2 cellular contexts compared by ENCODE assay signal in the genomic region with DNA sequence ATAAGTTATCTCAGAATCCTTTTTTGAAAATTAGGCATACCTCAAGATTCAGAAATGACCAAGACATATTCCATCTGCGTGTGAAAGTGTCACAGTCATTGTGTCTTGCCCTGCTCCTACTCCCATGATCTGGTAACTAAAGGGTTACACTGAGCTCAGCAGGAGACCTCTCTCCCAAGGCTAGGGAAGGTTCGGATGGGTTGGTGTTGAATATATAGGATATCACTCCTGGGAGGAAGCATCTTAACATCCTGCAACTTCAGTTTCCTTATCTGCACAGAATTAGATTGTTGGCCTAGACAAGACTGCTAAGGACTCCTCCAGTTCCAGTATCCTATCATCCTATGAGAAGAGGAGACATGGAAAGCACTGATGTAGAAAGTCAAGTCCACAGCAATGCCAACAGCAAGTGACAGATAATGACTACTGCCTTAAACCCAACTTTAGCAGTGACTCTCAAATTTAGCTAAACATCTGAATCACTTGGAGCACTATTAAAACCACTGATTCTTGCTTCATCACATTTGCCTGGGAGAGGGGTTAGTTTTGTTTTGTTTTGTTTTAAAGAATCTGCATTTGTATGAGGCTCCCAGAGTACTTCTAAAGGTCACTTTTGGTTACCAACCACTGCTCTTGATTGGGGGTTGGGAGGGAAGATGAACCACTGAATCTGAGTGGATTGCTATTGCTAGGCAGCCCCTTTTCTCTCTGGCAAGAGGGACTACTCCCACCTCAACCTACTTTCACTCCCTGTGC.
TF ChIP-seq lines count a peak whose summit lies in the region.

No MANE protein-coding gene starts in this region.

TF ChIP-seq in SK-N-SH, 30 proteins besides CTCF, POLR2A, EP300 and RAD21:
- TF ChIP-seq MXI1 (IDR thresholded peaks at IDR 0.05; ENCODE audit: low read depth, low read length), result 0 out of 2 replicates have a peak, but pooled peaks have one; percentile 15
- no peak for TF ChIP-seq FOXJ3 (CRISPR knock-in tag; IDR thresholded peaks at IDR 0.05)

TF ChIP-seq in SK-N-SH treated with all-trans-retinoic acid at 6 μM for 48 hours, 23 proteins besides CTCF, POLR2A, EP300 and RAD21:
- TF ChIP-seq ZFP30 (CRISPR knock-in tag; IDR thresholded peaks at IDR 0.05) (no peak), ISL1 (CRISPR knock-in tag; IDR thresholded peaks at IDR 0.05) (no peak), OSR1 (CRISPR knock-in tag; IDR thresholded peaks at IDR 0.05) (no peak), BACH2 (CRISPR knock-in tag; IDR thresholded peaks at IDR 0.05; ENCODE audit: borderline replicate concordance) (no peak), ZC3H10 (CRISPR knock-in tag; IDR thresholded peaks at IDR 0.05) (no peak), ESRRG (CRISPR knock-in tag; IDR thresholded peaks at IDR 0.05) (no peak), CSDC2 (CRISPR knock-in tag; IDR thresholded peaks at IDR 0.05) (no peak), TOX (CRISPR knock-in tag; IDR thresholded peaks at IDR 0.05; ENCODE audit: borderline replicate concordance) (no peak), CSRNP3 (CRISPR knock-in tag; IDR thresholded peaks at IDR 0.05) (no peak), SNAI2 (CRISPR knock-in tag; IDR thresholded peaks at IDR 0.05) (no peak), TCF4 (CRISPR knock-in tag; IDR thresholded peaks at IDR 0.05; ENCODE audit: borderline replicate concordance) (no peak), ZNF70 (CRISPR knock-in tag; IDR thresholded peaks at IDR 0.05) (no peak), POU6F1 (CRISPR knock-in tag; IDR thresholded peaks at IDR 0.05; ENCODE audit: borderline replicate concordance, low read depth) (no peak), ZNF8 (CRISPR knock-in tag; IDR thresholded peaks at IDR 0.05) (no peak), GLIS3 (CRISPR knock-in tag; IDR thresholded peaks at IDR 0.05) (no peak), ZNF565 (CRISPR knock-in tag; conservative IDR thresholded peaks at IDR 0.05; ENCODE audit: low read depth) (no peak), PATZ1 (CRISPR knock-in tag; IDR thresholded peaks at IDR 0.05; ENCODE audit: borderline replicate concordance) (no peak)
